Comparison of ENCODE assay signal across 28 cellular contexts in the genomic region with DNA sequence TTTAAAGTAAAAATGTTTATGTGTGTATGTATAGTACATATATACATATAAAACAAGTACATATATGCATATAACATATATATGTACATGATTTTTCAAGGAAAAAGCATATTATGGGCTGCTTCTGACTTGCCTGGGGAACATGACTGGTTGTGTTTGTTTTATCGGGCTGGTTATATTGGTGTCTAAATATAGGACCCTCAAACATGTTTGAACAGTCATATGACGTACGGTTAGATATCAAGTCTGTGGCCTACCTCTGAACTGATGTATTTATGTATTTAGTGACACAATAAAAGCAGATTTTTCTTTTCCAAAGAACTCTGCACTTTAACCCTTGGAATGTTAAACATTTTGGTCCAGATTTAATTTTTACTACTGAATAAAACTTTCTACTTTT. TPM values are rescaled to one million over a fixed set of nuclear protein-coding genes. Genes with fewer than 3 reads are reported as not detected.
"Had no signal": no experiment of that assay in that cellular context is flagged by ENCODE, and none has a peak within 500 bp of the region (broad histone marks: within the 10 kb centered on the region; RNA-seq: fewer than 3 reads in every experiment).

No MANE protein-coding gene starts in this region.

- H3K36me3 Mint-ChIP-seq: memory B cell; stimulated activated naive B cell treated with anti-CD40 and anti-IgM and Interleukin-4, amounts not matched to agents 10 μg/mL and 1 μg/mL and 100 μg/mL, for 72 hours had no signal

- H3K36me3 ChIP-seq: heart left ventricle, lower lobe of right lung, neutrophil, spleen, tibial nerve, upper lobe of right lung had no signal

- H3K4me3 ChIP-seq: lower lobe of right lung, spleen, testis, upper lobe of right lung had no signal

- H3K9me3 Mint-ChIP-seq: memory B cell; stimulated activated naive CD8-positive, alpha-beta T cell treated with anti-CD3 and anti-CD28 coated beads, Interleukin-15, amount 100 ng/mL, for 72 hours had no signal

- H3K27me3 ChIP-seq: neutrophil, testis, tibial nerve, upper lobe of right lung had no signal

- ATAC-seq: esophagus mucosa; left lobe of liver; naive thymus-derived CD4-positive, alpha-beta T cell; stimulated activated naive B cell treated with anti-CD40 and anti-IgM and Interleukin-4, amounts not matched to agents 10 μg/mL and 1 μg/mL and 100 μg/mL, for 72 hours; stimulated activated naive CD8-positive, alpha-beta T cell treated with anti-CD3 and anti-CD28 coated beads, Interleukin-15, amount 100 ng/mL, for 72 hours; upper lobe of right lung had no signal

- H3K4me1 ChIP-seq: lower lobe of right lung, testis, tibial nerve, upper lobe of right lung had no signal

- H3K9me3 ChIP-seq: heart left ventricle, lower lobe of right lung, neutrophil, testis, tibial nerve, upper lobe of right lung had no signal

- H3K4me3 Mint-ChIP-seq: memory B cell; nephron progenitor cell; stimulated activated naive B cell treated with anti-CD40 and anti-IgM and Interleukin-4, amounts not matched to agents 10 μg/mL and 1 μg/mL and 100 μg/mL, for 72 hours; stimulated activated naive CD8-positive, alpha-beta T cell treated with anti-CD3 and anti-CD28 coated beads, Interleukin-15, amount 100 ng/mL, for 72 hours had no signal

- H3K27ac ChIP-seq: lower lobe of right lung, neutrophil, spleen, testis, upper lobe of right lung had no signal

- DNase-seq: effector memory CD4-positive, alpha-beta T cell; heart left ventricle; hippocampal formation; kidney glomerular epithelial cell; lower lobe of right lung; naive thymus-derived CD4-positive, alpha-beta T cell; nephron progenitor cell; posterior cingulate gyrus; spleen; stimulated activated CD4-positive, alpha-beta T cell treated with anti-CD3 and anti-CD28 coated beads, Interleukin-15, amount 100 ng/mL, for 24 hours; stimulated activated CD4-positive, alpha-beta T cell treated with anti-CD3 and anti-CD28 coated beads, Interleukin-1b, Interleukin-23, amount 100 ng/mL, for 48 hours; stimulated activated CD4-positive, alpha-beta T cell treated with anti-CD3 and anti-CD28 coated beads, Interleukin-4, amount 100 ng/mL, for 24 hours; stimulated activated naive B cell treated with anti-CD40 and anti-IgM and Interleukin-4, amounts not matched to agents 10 μg/mL and 1 μg/mL and 100 μg/mL, for 72 hours; stimulated activated naive CD8-positive, alpha-beta T cell treated with anti-CD3 and anti-CD28 coated beads, Interleukin-15, amount 100 ng/mL, for 72 hours; testis; upper lobe of right lung had no signal

- H3K4me1 Mint-ChIP-seq: memory B cell; stimulated activated naive CD8-positive, alpha-beta T cell treated with anti-CD3 and anti-CD28 coated beads, Interleukin-15, amount 100 ng/mL, for 72 hours had no signal

- H3K27ac Mint-ChIP-seq: memory B cell; nephron progenitor cell; stimulated activated naive B cell treated with anti-CD40 and anti-IgM and Interleukin-4, amounts not matched to agents 10 μg/mL and 1 μg/mL and 100 μg/mL, for 72 hours; stimulated activated naive CD8-positive, alpha-beta T cell treated with anti-CD3 and anti-CD28 coated beads, Interleukin-15, amount 100 ng/mL, for 72 hours had no signal

- H3K27me3 Mint-ChIP-seq: stimulated activated naive CD8-positive, alpha-beta T cell treated with anti-CD3 and anti-CD28 coated beads, Interleukin-15, amount 100 ng/mL, for 72 hours had no signal

RNA-seq across cellular contexts. Expression of gene ARSH, which starts 39.3 kb away (rescaled TPM):
- total RNA-seq: fibroblast of lung; frontal cortex; glomerular endothelial cell; heart left ventricle; left lobe of liver; lower lobe of right lung; naive thymus-derived CD4-positive, alpha-beta T cell; pulmonary artery endothelial cell; sciatic nerve; skeletal muscle tissue; spleen; subcutaneous adipose tissue; tibial nerve; upper lobe of right lung had no signal
- polyA plus RNA-seq: fibroblast of lung; heart left ventricle; naive thymus-derived CD4-positive, alpha-beta T cell; spleen had no signal
